Comparison of ENCODE assay signal across 12 cellular contexts in the genomic region with DNA sequence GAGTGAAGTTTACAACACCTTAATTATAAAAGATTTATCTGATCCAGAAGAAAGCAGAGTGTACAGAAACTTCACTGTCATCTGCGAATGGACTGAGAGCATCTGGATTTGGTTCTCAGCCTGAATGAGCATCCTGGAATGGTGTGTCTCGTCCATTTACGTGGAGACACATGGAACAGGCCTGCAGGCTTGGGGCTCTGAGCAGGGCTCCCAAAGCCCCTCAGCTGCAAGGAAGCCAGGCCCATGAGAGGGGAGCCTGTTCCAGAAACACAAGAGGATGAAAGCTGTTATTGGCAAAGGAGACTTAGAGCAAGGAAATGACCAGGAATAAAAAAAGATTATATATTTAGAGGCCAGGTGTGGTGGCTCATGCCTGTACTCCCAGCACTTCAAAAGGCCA. TPM values are rescaled to one million over a fixed set of nuclear protein-coding genes. Genes with fewer than 3 reads are reported as not detected.
DNase-seq lines count a peak whose midpoint lies in the region; ATAC-seq and TF ChIP-seq lines count a peak whose summit lies in the region.
"Had no signal": no experiment of that assay in that cellular context is flagged by ENCODE, and none has a peak within 500 bp of the region (broad histone marks: within the 10 kb centered on the region; RNA-seq: fewer than 3 reads in every experiment).

No MANE protein-coding gene starts in this region.

- H3K27me3 ChIP-seq in KMS-11 (ENCODE audit: insufficient read depth, low read depth) = no peaks in the 10 kb centered on the region

- H3K79me2 ChIP-seq in KMS-11 (ENCODE audit: insufficient read depth, low read depth) = peaks cover 44% of the 10 kb centered on the region

- TF ChIP-seq CTCF in KMS-11 (conservative IDR thresholded peaks at IDR 0.05; ENCODE audit: low read depth, low read length) (no peak), natural killer cell (IDR thresholded peaks at IDR 0.05) (no peak)

- peak; percentile 55 for DNase-seq in NCI-H1092 treated with DMSO at 0.1 percent for 48 hours (lab: John Stamatoyannopoulos, UW)
- no peak for DNase-seq in NCI-H1092 (lab: John Stamatoyannopoulos, UW)
- no peak for DNase-seq in natural killer cell
- DNase-seq in activated effector memory CD4-positive, alpha-beta T cell treated with Interleukin-2 at 50 U/mL for 16 hours = no peak
- no peak for DNase-seq in NCI-H1436 (lab: John Stamatoyannopoulos, UW)
- no peak for DNase-seq in D341Med (ENCODE audit: low spot score)
- DNase-seq: esophagus squamous epithelium had no signal

- H3K4me3 Mint-ChIP-seq in activated T-helper 17 cell treated with anti-CD3 and anti-CD28 coated beads, Interleukin-2, amount 50 U/mL, for 72 hours = peak overlapping the region; percentile 82
- H3K4me3 Mint-ChIP-seq in natural killer cell = peak overlapping the region; percentile 72
- H3K4me3 Mint-ChIP-seq: neural crest cell had no signal

- no peak for ATAC-seq in activated T-helper 17 cell treated with anti-CD3 and anti-CD28 coated beads, Interleukin-2, amount 50 U/mL, for 72 hours (replicated peaks)
- no peak for ATAC-seq in natural killer cell

- no peaks in the 10 kb centered on the region for H3K9me3 Mint-ChIP-seq in activated T-helper 17 cell treated with anti-CD3 and anti-CD28 coated beads, Interleukin-2, amount 50 U/mL, for 72 hours
- no peaks in the 10 kb centered on the region for H3K9me3 Mint-ChIP-seq in natural killer cell
- H3K9me3 Mint-ChIP-seq: neural crest cell had no signal

- peak overlapping the region; percentile 94 for H3K9ac ChIP-seq in KMS-11

- no peaks in the 10 kb centered on the region for H3K27me3 Mint-ChIP-seq in activated T-helper 17 cell treated with anti-CD3 and anti-CD28 coated beads, Interleukin-2, amount 50 U/mL, for 72 hours
- peaks cover 0 to 13% of the 10 kb centered on the region in 2 donors for H3K27me3 Mint-ChIP-seq in natural killer cell (ENCODE audit: low read depth in 2 of 2)

- H3K4me1 ChIP-seq in KMS-11 (ENCODE audit: low read depth, poor library complexity, severe bottlenecking) = peaks cover 94% of the 10 kb centered on the region

- peak overlapping the region; percentile 94 for H3K27ac Mint-ChIP-seq in activated T-helper 17 cell treated with anti-CD3 and anti-CD28 coated beads, Interleukin-2, amount 50 U/mL, for 72 hours
- peak overlapping the region in 1 of 2 donors; percentile 57 for H3K27ac Mint-ChIP-seq in natural killer cell

- H3K36me3 ChIP-seq in KMS-11 (ENCODE audit: insufficient read depth) = peaks cover 17% of the 10 kb centered on the region; the same call in 1 of the 2 replicates

- H3K4me1 Mint-ChIP-seq in activated T-helper 17 cell treated with anti-CD3 and anti-CD28 coated beads, Interleukin-2, amount 50 U/mL, for 72 hours = peaks cover 37% of the 10 kb centered on the region
- peaks cover 43 to 46% of the 10 kb centered on the region in 2 donors for H3K4me1 Mint-ChIP-seq in natural killer cell
- H3K4me1 Mint-ChIP-seq: neural crest cell had no signal

- intact Hi-C loops in natural killer cell (cut with micrococcal nuclease) = no loop called here

- no peaks in the 10 kb centered on the region for H4K20me1 ChIP-seq in KMS-11 (ENCODE audit: insufficient read depth)

- H3K4me3 ChIP-seq in KMS-11 (IDR thresholded peaks at IDR 0.05; ENCODE audit: insufficient read depth, low read depth, low read length) = peak overlapping the region; percentile 45
- H3K4me3 ChIP-seq: A549 had no signal

- peak overlapping the region; percentile 85 for H3K4me2 ChIP-seq in KMS-11

- H3K36me3 Mint-ChIP-seq in activated T-helper 17 cell treated with anti-CD3 and anti-CD28 coated beads, Interleukin-2, amount 50 U/mL, for 72 hours (ENCODE audit: low read depth) = peaks cover 47% of the 10 kb centered on the region
- H3K36me3 Mint-ChIP-seq in natural killer cell = peaks cover 16% of the 10 kb centered on the region

- peak overlapping the region; percentile 100 for H3K27ac ChIP-seq in KMS-11

- H2AFZ ChIP-seq in KMS-11 (ENCODE audit: low read depth) = no peak overlapping the region

RNA-seq across cellular contexts. Expression of gene TERT, which starts 22.1 kb away (rescaled TPM):
- 1 to 10 TPM; 4.6 to 9.1 TPM for total RNA-seq in activated T-helper 17 cell treated with anti-CD3 and anti-CD28 coated beads, Interleukin-2, amount 50 U/mL, for 72 hours
- total RNA-seq in natural killer cell = not detected
- total RNA-seq: Right ventricle myocardium inferior had no signal

RNA-seq across cellular contexts. Expression of gene CLPTM1L, which starts 28.0 kb away (rescaled TPM):
- total RNA-seq in activated T-helper 17 cell treated with anti-CD3 and anti-CD28 coated beads, Interleukin-2, amount 50 U/mL, for 72 hours = 100 to 1,000 TPM in 1 of 2 donors, 10 to 100 TPM in 1; 42.3 to 118 TPM
- total RNA-seq in natural killer cell = 100 to 1,000 TPM in 1 of 3 donors, 10 to 100 TPM in 2; 67.1 to 105 (median 97.5) TPM

Comparison
In these comparisons a context has a peak if more than half of its experiments do, and no peak if none do; other contexts are left out.
1. RNA of gene TERT, which starts 22.1 kb away (total RNA-seq): 4.6 to 9.1 TPM in activated T-helper 17 cell treated with anti-CD3 and anti-CD28 coated beads, Interleukin-2, amount 50 U/mL, for 72 hours; not detected in natural killer cell; every median in the first group is over 4 times any median in the second.